In the genomic region with DNA sequence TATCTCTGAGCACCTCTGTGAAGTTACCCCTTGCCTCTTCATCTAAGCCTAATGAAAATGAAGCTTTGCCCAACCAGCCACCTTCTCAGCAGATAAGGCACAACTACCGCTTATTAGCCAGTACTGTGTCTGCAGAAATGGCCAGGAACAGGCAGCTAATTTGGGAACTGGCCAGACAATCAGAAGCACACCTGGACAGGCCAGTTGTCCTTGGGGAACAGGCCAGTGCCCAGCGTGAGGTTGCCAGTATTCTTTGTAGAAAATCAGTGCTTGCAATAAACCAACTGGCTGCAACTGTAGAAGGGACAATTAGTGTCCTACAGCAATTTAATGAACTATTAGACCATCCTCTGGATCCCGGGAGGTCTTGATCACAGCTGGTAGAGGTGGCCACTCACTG, we compare ENCODE assay signal across 22 cellular contexts.
"Had no signal": no experiment of that assay in that cellular context is flagged by ENCODE, and none has a peak within 500 bp of the region (broad histone marks: within the 10 kb centered on the region; RNA-seq: fewer than 3 reads in every experiment).

No MANE protein-coding gene starts in this region.

- H3K27me3 ChIP-seq: SJSA1 had no signal

- H3K4me3 ChIP-seq: SJSA1, SK-N-MC had no signal

- FAIRE-seq: HTR-8/SVneo, RCC 7860 had no signal

- H3K9me3 ChIP-seq: SJSA1 had no signal

- H3K4me1 ChIP-seq: SJSA1 had no signal

- DNase-seq: KBM-7, MV-4-11, NCI-H1048, NCI-H1105, NCI-H1417, NCI-H1436 treated with DMSO at 0.1 percent for 48 hours, NCI-H1694, NCI-H187 treated with DMSO at 0.1 percent for 48 hours, NCI-H2029 treated with DMSO at 0.1 percent for 48 hours, NCI-H2171 treated with DMSO at 0.1 percent for 48 hours, NCI-H345, NCI-H446 treated with DMSO at 0.1 percent for 48 hours, NCI-H510A treated with DMSO at 0.1 percent for 48 hours, NCI-H526, NCI-H82, Right ventricle myocardium superior, RPMI8226, SIG-M5 had no signal

- H3K27ac ChIP-seq: SJSA1, SK-N-MC had no signal
